ENCODE assay signal across 11 cellular contexts in the genomic region with DNA sequence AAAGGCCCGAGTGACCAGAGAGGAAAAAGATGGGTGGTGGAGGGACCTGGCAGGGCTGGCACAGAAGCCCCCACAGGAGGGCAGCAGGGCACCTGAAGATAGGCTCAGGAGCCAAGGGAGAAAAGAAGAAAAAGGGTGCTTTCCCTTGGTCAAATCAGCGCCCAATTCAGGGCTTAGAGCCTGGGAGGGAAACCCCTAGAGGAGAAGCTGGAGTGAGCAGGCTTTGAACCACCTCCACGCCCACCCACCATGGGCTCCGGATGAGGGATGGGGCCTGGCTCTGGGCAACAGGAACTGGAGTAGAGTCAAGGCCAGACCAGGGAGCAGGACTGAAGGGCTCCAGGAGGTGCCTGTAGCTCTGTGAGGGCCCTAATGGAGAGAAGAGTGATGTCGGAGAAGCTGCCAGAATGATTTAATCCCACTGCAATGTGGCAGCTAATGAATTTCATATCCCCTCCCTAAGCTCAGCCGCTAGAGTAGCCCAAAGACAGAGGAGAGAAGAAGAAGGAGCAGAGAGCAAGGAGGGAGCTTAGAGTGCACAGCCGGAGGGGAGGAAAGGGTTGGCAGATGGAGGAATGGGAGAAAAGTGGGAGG. TPM values are rescaled to one million over a fixed set of nuclear protein-coding genes. Genes with fewer than 3 reads are reported as not detected.
DNase-seq lines count a peak whose midpoint lies in the region; ATAC-seq and TF ChIP-seq lines count a peak whose summit lies in the region.
"Had no signal": no experiment of that assay in that cellular context is flagged by ENCODE, and none has a peak within 500 bp of the region (broad histone marks: within the 10 kb centered on the region; RNA-seq: fewer than 3 reads in every experiment).

No MANE protein-coding gene starts in this region.

- H3K9me3 ChIP-seq in osteoblast (ENCODE audit: low read depth, low read length): no peaks in the 10 kb centered on the region

- H3K79me2 ChIP-seq in osteoblast (ENCODE audit: insufficient read depth, low read length): no peaks in the 10 kb centered on the region

- peak overlapping the region; percentile 83 for H2AFZ ChIP-seq in osteoblast (ENCODE audit: low read length)

- CTCF ChIA-PET in BJ (lab: Yijun Ruan, JAX): interaction anchor here (0.6 to 3.9 kb wide), 15 partner anchors 9 to 281 kb away, joined by 3 to 14 read pairs (median 6); a partner anchor contains a TSS

- H3K4me1 ChIP-seq in osteoblast (ENCODE audit: insufficient read depth, low read length): peaks cover 28% of the 10 kb centered on the region

- no peaks in the 10 kb centered on the region for H3K27me3 ChIP-seq in BJ (ENCODE audit: control insufficient read depth, insufficient read depth, low read length)
- H3K27me3 ChIP-seq in osteoblast (ENCODE audit: insufficient read depth, low read length): peaks cover 3% of the 10 kb centered on the region

- DNase-seq in BJ (ENCODE audit: low read depth) (no peak), NCI-H82 treated with DMSO at 0.1 percent for 48 hours (lab: John Stamatoyannopoulos, UW; ENCODE audit: unreplicated experiment) (peak; percentile 19), fibroblast of peridontal ligament (ENCODE audit: extremely low read depth) (peak; percentile 73), osteoblast (ENCODE audit: insufficient read length, low spot score, missing footprints) (no peak), NOMO-1 treated with dmso at 0.1 percent for 144 hours (lab: John Stamatoyannopoulos, UW; ENCODE audit: unreplicated experiment) (no peak), T-helper 9 cell (no peak), NCI-H748 (lab: John Stamatoyannopoulos, UW; ENCODE audit: unreplicated experiment) (no peak)
- DNase-seq: activated CD8-positive, alpha-beta memory T cell treated with anti-CD3 and anti-CD28 coated beads, Interleukin-2, amount 10 ng/mL, durations not matched to agents 7 days and 5 days; stimulated activated CD4-positive, alpha-beta T cell treated with anti-CD3 and anti-CD28 coated beads, Interleukin-2, amount 100 ng/mL, for 48 hours had no signal

- H3K36me3 ChIP-seq in BJ (ENCODE audit: control insufficient read depth, insufficient read depth, low read length) (no peaks in the 10 kb centered on the region), osteoblast (ENCODE audit: insufficient read depth, low read length) (no peaks in the 10 kb centered on the region)

- ATAC-seq in GM21786 (IDR thresholded peaks at IDR 0.05; ENCODE audit: unreplicated experiment): no peak
- ATAC-seq: activated CD8-positive, alpha-beta memory T cell treated with anti-CD3 and anti-CD28 coated beads, Interleukin-2, amount 10 ng/mL, durations not matched to agents 7 days and 5 days had no signal

- no peaks in the 10 kb centered on the region for H4K20me1 ChIP-seq in osteoblast (ENCODE audit: insufficient read depth, low read length)

- H3K4me2 ChIP-seq in osteoblast (ENCODE audit: insufficient read depth, low read length): peak overlapping the region; percentile 28

- no peak overlapping the region for H3K4me3 ChIP-seq in BJ (ENCODE audit: low read depth, low read length)
- no peak overlapping the region for H3K4me3 ChIP-seq in osteoblast (ENCODE audit: insufficient read depth, low read length)

- H3K27ac ChIP-seq in osteoblast (ENCODE audit: low read depth, low read length): peak overlapping the region; percentile 24

- POLR2A ChIA-PET in BJ (lab: Charles Lee): interaction anchor here (1.5 kb wide), 1 partner anchor 12 kb away, joined by 4 read pairs; a partner anchor contains a TSS

- TF ChIP-seq CTCF in BJ (IDR thresholded peaks at IDR 0.05; ENCODE audit: insufficient read depth, low read depth, low read length) (0 out of 2 replicates have a peak, but pooled peaks have one; percentile 12), osteoblast (IDR thresholded peaks at IDR 0.05; ENCODE audit: extremely low read depth, low read depth, low read length) (no peak)

RNA-seq across cellular contexts. Expression of a gene that starts 12.0 kb away (rescaled TPM):
- 2.8 and 3.9 TPM in 2 replicates for polyA plus RNA-seq in BJ (2011; rRNA removed)
- 1.7 and 1.8 TPM in 2 replicates for polyA minus RNA-seq in BJ (2011; rRNA and poly(A)+ RNA removed)
- total RNA-seq in osteoblast: 0.29 and 0.36 TPM in 2 replicates
- total RNA-seq: activated CD8-positive, alpha-beta memory T cell treated with anti-CD3 and anti-CD28 coated beads, Interleukin-2, amount 10 ng/mL, durations not matched to agents 7 days and 5 days; lung microvascular endothelial cell had no signal

RNA-seq across cellular contexts. Expression of a gene that starts 30.4 kb away (rescaled TPM):
- polyA plus RNA-seq in BJ (2011; rRNA removed): not detected in 2 replicates
- polyA minus RNA-seq in BJ (2011; rRNA and poly(A)+ RNA removed): not detected in 2 replicates
- total RNA-seq in osteoblast: not detected in 2 replicates
- total RNA-seq: activated CD8-positive, alpha-beta memory T cell treated with anti-CD3 and anti-CD28 coated beads, Interleukin-2, amount 10 ng/mL, durations not matched to agents 7 days and 5 days; lung microvascular endothelial cell had no signal

Comparison
In these comparisons a context has a peak if more than half of its experiments do, and no peak if none do; other contexts are left out.
1. DNase-seq: peak in NCI-H82 treated with DMSO at 0.1 percent for 48 hours (single experiment) and fibroblast of peridontal ligament (single experiment); none in BJ (single experiment), osteoblast (single experiment), NOMO-1 treated with dmso at 0.1 percent for 144 hours (single experiment), T-helper 9 cell (single experiment) and NCI-H748 (single experiment).